9 cellular contexts compared by ENCODE assay signal in genomic region chr7:97025983-97026704, GRCh38. TPM values are rescaled to one million over a fixed set of nuclear protein-coding genes. Genes with fewer than 3 reads are reported as not detected.
DNase-seq lines count a peak whose midpoint lies in the region; ATAC-seq and TF ChIP-seq lines count a peak whose summit lies in the region.
"Had no signal": no experiment of that assay in that cellular context is flagged by ENCODE, and none has a peak within 500 bp of the region (broad histone marks: within the 10 kb centered on the region; RNA-seq: fewer than 3 reads in every experiment).

No MANE protein-coding gene starts in this region.

- H3K36me3 ChIP-seq in muscle layer of colon (ENCODE audit: insufficient read depth, low read length) (no peaks in the 10 kb centered on the region), PC-9 (ENCODE audit: low read depth) (no peaks in the 10 kb centered on the region)

- BruUV-seq in PC-9 (replicated peaks; lab: Mats Ljungman, UMichigan), result no TSS peak

- H3K4me3 ChIP-seq in dorsolateral prefrontal cortex (peak overlapping the region in 56 of 59 donors; percentile 7 to 74 (median 52)), muscle layer of colon (ENCODE audit: low read depth in 1 of 2, low read length in 2 of 2) (peak overlapping the region in 1 of 2 donors; percentile 76), PC-9 (no peak overlapping the region)

- H3K79me2 ChIP-seq in PC-9 (ENCODE audit: low read depth), result no peaks in the 10 kb centered on the region

- no peak for ATAC-seq in HG03432 (IDR thresholded peaks at IDR 0.05; ENCODE audit: unreplicated experiment)

- POLR2A ChIA-PET in PC-9 (lab: Charles Lee; ENCODE audit: unreplicated experiment), result no interaction called here

- TF ChIP-seq CTCF in dorsolateral prefrontal cortex (IDR thresholded peaks at IDR 0.05 in 54 of 56, conservative IDR thresholded peaks at IDR 0.05 in 2 of 56; ENCODE audit: low read depth in 1 of 56, partially characterized antibody in 56 of 56) (no peak), PC-9 (conservative IDR thresholded peaks at IDR 0.05) (no peak)

- H3K4me2 ChIP-seq in PC-9, result no peak overlapping the region

- intact Hi-C loops in dorsolateral prefrontal cortex (cut with DNase I) (loop anchor here (2.0 to 10.0 kb wide), 7 partner anchors 611 to 1301 kb away; partner anchors contain the start of gene SLC25A13 (in 1 of the 2)), PC-9 (cut with micrococcal nuclease; ENCODE audit: unreplicated experiment) (loop anchor here (2.0 to 5.0 kb wide), 3 partner anchors 845 to 1304 kb away; no protein-coding TSS in a partner anchor)

- H2AFZ ChIP-seq in PC-9, result no peak overlapping the region

- CTCF ChIA-PET in PC-9 (lab: Charles Lee), result no interaction called here

- peak overlapping the region; percentile 13 for H3K9ac ChIP-seq in muscle layer of colon (ENCODE audit: low read length)

- DNase-seq in Ammon's horn (ENCODE audit: low spot score) (peak; percentile 35), Kasumi-1 (lab: John Stamatoyannopoulos, UW) (peak; percentile 32 to 45), dorsolateral prefrontal cortex (no peak), epidermal melanocyte (ENCODE audit: insufficient read length, low spot score) (no peak), PC-9 (no peak), NCI-H1694 (lab: John Stamatoyannopoulos, UW) (no peak)
- DNase-seq: activated CD4-positive, alpha-beta T cell treated with anti-CD3 and anti-CD28 coated beads for 1 hour had no signal

- H3K27ac ChIP-seq in dorsolateral prefrontal cortex, result no peak overlapping the region
- no peak overlapping the region for H3K27ac ChIP-seq in muscle layer of colon (ENCODE audit: low read depth, low read length)
- no peak overlapping the region for H3K27ac ChIP-seq in PC-9

- H3K9me3 ChIP-seq in muscle layer of colon (ENCODE audit: low read length) (peaks cover 5% of the 10 kb centered on the region), PC-9 (ENCODE audit: insufficient read depth, low read depth) (no peaks in the 10 kb centered on the region)

- peaks cover 17 to 62% (median 56%) of the 10 kb centered on the region in 45 donors for H3K27me3 ChIP-seq in dorsolateral prefrontal cortex
- peaks cover 62 to 71% of the 10 kb centered on the region in 2 donors for H3K27me3 ChIP-seq in muscle layer of colon (ENCODE audit: control insufficient read depth in 1 of 2, insufficient read depth in 2 of 2, low read length in 2 of 2)
- no peaks in the 10 kb centered on the region; the same call in 1 of the 2 replicates for H3K27me3 ChIP-seq in PC-9 (ENCODE audit: insufficient read depth, low read depth)

- H3F3A ChIP-seq in PC-9 (ENCODE audit: insufficient read depth, low read depth), result no peaks in the 10 kb centered on the region

- no peaks in the 10 kb centered on the region for H4K20me1 ChIP-seq in PC-9 (ENCODE audit: insufficient read depth)

- H3K9me2 ChIP-seq in PC-9 (ENCODE audit: insufficient read depth), result no peaks in the 10 kb centered on the region

- peaks cover 30% of the 10 kb centered on the region for H3K4me1 ChIP-seq in muscle layer of colon (ENCODE audit: insufficient read depth, low read length)
- peaks cover 4% of the 10 kb centered on the region; the same call in 1 of the 2 replicates for H3K4me1 ChIP-seq in PC-9 (replicated peaks; ENCODE audit: insufficient read depth)

RNA-seq across cellular contexts. Expression of gene DLX5, which starts 1.5 kb away (rescaled TPM):
- 1 to 10 TPM in 116 of 120 experiments, under 1 TPM in 4; 0.39 to 7.1 (median 2.6) TPM for total RNA-seq in dorsolateral prefrontal cortex
- not detected in 2 replicates for total RNA-seq in PC-9 (2021)

RNA-seq across cellular contexts. Expression of gene DLX6, which starts 20.8 kb away (rescaled TPM):
- total RNA-seq in dorsolateral prefrontal cortex (1 to 10 TPM in 112 of 120 experiments, under 1 TPM in 8; 0.46 to 6.1 (median 2.2) TPM), PC-9 (2021) (not detected in 2 replicates)

Comparison
In these comparisons a context has a peak if more than half of its experiments do, and no peak if none do; other contexts are left out.
1. DNase-seq: peak in Ammon's horn (single experiment) and Kasumi-1 (2 of 2); none in dorsolateral prefrontal cortex (0 of 10), epidermal melanocyte (single experiment), PC-9 (0 of 2) and NCI-H1694 (single experiment).